Comparison of ENCODE assay signal across 8 cellular contexts in genomic region chr19:58098682-58098998, GRCh38. TPM values are rescaled to one million over a fixed set of nuclear protein-coding genes. Genes with fewer than 3 reads are reported as not detected.
DNase-seq lines count a peak whose midpoint lies in the region; ATAC-seq lines count a peak whose summit lies in the region.

No MANE protein-coding gene starts in this region.

- no peak for ATAC-seq in naive B cell (ENCODE audit: low read depth in 2 of 2)
- no peak for ATAC-seq in GM18868 (IDR thresholded peaks at IDR 0.05; ENCODE audit: unreplicated experiment)

- H3K9me3 Mint-ChIP-seq in dendritic cell treated with granulocyte-macrophage colony-stimulating factor and Interleukin-4, amounts not matched to agents 40 ng/mL and 50 ng/mL, for 4 days = peaks cover 80% of the 10 kb centered on the region
- peaks cover 5 to 28% (median 17%) of the 10 kb centered on the region in 7 donors for H3K9me3 Mint-ChIP-seq in naive B cell

- no peaks in the 10 kb centered on the region for H3K27me3 ChIP-seq in ACC112 (ENCODE audit: insufficient read depth, low read length)
- no peaks in the 10 kb centered on the region for H3K27me3 ChIP-seq in HUES64 (ENCODE audit: insufficient read depth, low read length)

- peaks cover 17% of the 10 kb centered on the region for H3K9me3 ChIP-seq in HUES64 (ENCODE audit: insufficient read depth, low read depth, low read length)

- peak overlapping the region; percentile 91 for H3K27ac ChIP-seq in ACC112 (ENCODE audit: low read depth, low read length)
- peak overlapping the region; percentile 68 for H3K27ac ChIP-seq in HUES64 (ENCODE audit: low read depth, low read length)

- H3K27ac Mint-ChIP-seq in dendritic cell treated with granulocyte-macrophage colony-stimulating factor and Interleukin-4, amounts not matched to agents 40 ng/mL and 50 ng/mL, for 4 days = peak overlapping the region; percentile 98
- H3K27ac Mint-ChIP-seq in naive B cell = peak overlapping the region; percentile 100

- peak overlapping the region; percentile 99 for H3K9ac ChIP-seq in HUES64 (ENCODE audit: low read depth, low read length)

- no peak overlapping the region for H2AFZ ChIP-seq in ACC112 (ENCODE audit: low read length, unreplicated experiment)

- peaks cover 8% of the 10 kb centered on the region; the same call in 1 of the 2 replicates for H3K36me3 ChIP-seq in ACC112 (ENCODE audit: insufficient read depth, low read length)
- H3K36me3 ChIP-seq in HUES64 (ENCODE audit: insufficient read depth, low read length) = no peaks in the 10 kb centered on the region

- H3K4me3 ChIP-seq in ACC112 (ENCODE audit: low read depth, low read length) = peak overlapping the region; percentile 93
- peak overlapping the region; percentile 99 for H3K4me3 ChIP-seq in HUES64 (ENCODE audit: low read length)

- 58% methylated on average over 2 of the region's 2 CpGs for WGBS in HUES64

- peaks cover 12% of the 10 kb centered on the region for H3K79me2 ChIP-seq in ACC112 (ENCODE audit: control insufficient read depth, insufficient read depth, low read length, unreplicated experiment)

- no peaks in the 10 kb centered on the region for H3K27me3 Mint-ChIP-seq in dendritic cell treated with granulocyte-macrophage colony-stimulating factor and Interleukin-4, amounts not matched to agents 40 ng/mL and 50 ng/mL, for 4 days
- H3K27me3 Mint-ChIP-seq in naive B cell = no peaks in the 10 kb centered on the region

- H3K36me3 Mint-ChIP-seq in dendritic cell treated with granulocyte-macrophage colony-stimulating factor and Interleukin-4, amounts not matched to agents 40 ng/mL and 50 ng/mL, for 4 days (ENCODE audit: low read depth) = peaks cover 33% of the 10 kb centered on the region
- H3K36me3 Mint-ChIP-seq in naive B cell = peaks cover 13 to 22% of the 10 kb centered on the region in 2 donors

- peaks cover 16% of the 10 kb centered on the region for H3K4me1 Mint-ChIP-seq in dendritic cell treated with granulocyte-macrophage colony-stimulating factor and Interleukin-4, amounts not matched to agents 40 ng/mL and 50 ng/mL, for 4 days (ENCODE audit: low read depth)
- peaks cover 24 to 36% (median 30%) of the 10 kb centered on the region in 3 donors for H3K4me1 Mint-ChIP-seq in naive B cell

- H3K4me1 ChIP-seq in ACC112 (ENCODE audit: control insufficient read depth, insufficient read depth, low read length, unreplicated experiment) (no peaks in the 10 kb centered on the region), HUES64 (ENCODE audit: insufficient read depth, low read length) (peaks cover 5% of the 10 kb centered on the region; the same call in 1 of the 2 replicates)

- peak overlapping the region; percentile 85 for H3K4me3 Mint-ChIP-seq in dendritic cell treated with granulocyte-macrophage colony-stimulating factor and Interleukin-4, amounts not matched to agents 40 ng/mL and 50 ng/mL, for 4 days
- H3K4me3 Mint-ChIP-seq in naive B cell = peak overlapping the region; percentile 84 to 96 (median 94)

- DNase-seq in naive B cell (no peak), NAMALWA (ENCODE audit: low spot score) (no peak), hypothalamus (lab: John Stamatoyannopoulos, UW) (no peak), GDM1 (lab: John Stamatoyannopoulos, UW) (no peak)

- intact Hi-C loops in dendritic cell treated with granulocyte-macrophage colony-stimulating factor and Interleukin-4, amounts not matched to agents 40 ng/mL and 50 ng/mL, for 4 days (cut with micrococcal nuclease) = loop anchor here (5.0 kb wide), 1 partner anchor 96 kb away; the partner anchor contains the start of gene ZNF606

RNA-seq across cellular contexts. Expression of gene ZSCAN18, which starts 0.6 kb away (rescaled TPM):
- polyA plus RNA-seq in HUES64 (2013, experiment 1 of 2) = 23.3 TPM
- 30.9 TPM for polyA plus RNA-seq in HUES64 (2013, experiment 2 of 2)
- 10 to 100 TPM; 22.2 to 39.2 (median 36.7) TPM for polyA plus RNA-seq in naive B cell (ENCODE audit: low read depth in 6 of 6)

RNA-seq across cellular contexts. Expression of gene ZNF135, which starts 39.6 kb away (rescaled TPM):
- polyA plus RNA-seq in HUES64 (2013, experiment 1 of 2) = 2.0 TPM
- 2.5 TPM for polyA plus RNA-seq in HUES64 (2013, experiment 2 of 2)
- 10 to 100 TPM in 1 of 6 donors, 1 to 10 TPM in 4, not detected in 1; 4.2 to 11.1 (median 5.6) TPM for polyA plus RNA-seq in naive B cell (ENCODE audit: low read depth in 6 of 6)

RNA-seq across cellular contexts. Expression of gene ZNF329, which starts 51.9 kb away (rescaled TPM):
- polyA plus RNA-seq in HUES64 (2013, experiment 1 of 2) = 6.1 TPM
- 8.6 TPM for polyA plus RNA-seq in HUES64 (2013, experiment 2 of 2)
- polyA plus RNA-seq in naive B cell (ENCODE audit: low read depth in 6 of 6) = 10 to 100 TPM in 1 of 6 donors, 1 to 10 TPM in 5; 2.5 to 11.2 (median 5.6) TPM
